8 cellular contexts compared by ENCODE assay signal in the genomic region with DNA sequence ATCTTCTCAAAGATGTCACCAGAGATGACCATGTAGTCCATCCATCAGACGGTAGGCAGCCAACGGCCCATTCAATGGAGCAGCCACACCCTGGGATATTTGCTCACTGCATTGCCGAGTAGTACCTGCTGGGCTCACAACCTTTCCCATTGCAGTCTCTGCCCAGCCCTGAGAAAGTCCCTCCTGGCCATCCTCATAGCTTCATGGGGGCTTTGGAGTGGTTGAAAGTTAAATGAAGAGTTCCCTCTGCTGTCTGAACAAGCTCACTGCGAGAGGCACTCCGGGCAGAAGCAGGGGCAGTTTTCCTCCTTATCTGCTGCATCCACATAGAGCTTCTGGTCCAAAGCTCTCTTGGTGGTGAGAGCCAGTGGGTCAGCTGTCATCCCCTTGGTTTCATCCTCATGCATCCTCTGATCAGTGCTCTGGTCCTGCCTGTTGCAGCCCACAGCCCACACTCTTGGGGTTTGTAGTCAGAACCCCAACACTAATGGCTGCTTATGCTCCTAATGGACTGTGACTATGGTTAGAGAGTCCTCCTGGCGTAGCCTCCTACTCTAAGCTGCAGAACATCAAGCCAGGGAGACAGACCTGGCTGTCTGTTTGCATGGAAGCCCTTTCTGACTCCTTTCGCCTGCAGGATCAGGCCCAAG. TPM values are rescaled to one million over a fixed set of nuclear protein-coding genes. Genes with fewer than 3 reads are reported as not detected.
DNase-seq lines count a peak whose midpoint lies in the region; ATAC-seq and TF ChIP-seq lines count a peak whose summit lies in the region.

No MANE protein-coding gene starts in this region.

- ATAC-seq in activated T-cell treated with anti-CD3 and anti-CD28 coated beads, Interleukin-2, amount 50 U/mL, for 4 hours, result no peak
- ATAC-seq in HG02759 (IDR thresholded peaks at IDR 0.05; ENCODE audit: unreplicated experiment) (no peak), HG02973 (IDR thresholded peaks at IDR 0.05; ENCODE audit: unreplicated experiment) (no peak)

- H4K20me1 ChIP-seq in MM.1S (ENCODE audit: insufficient read depth, low read length), result no peaks in the 10 kb centered on the region

- no peaks in the 10 kb centered on the region for H3K9me3 ChIP-seq in MM.1S (replicated peaks; ENCODE audit: insufficient read depth, low read length)

- TF ChIP-seq CTCF in MM.1S (IDR thresholded peaks at IDR 0.05; ENCODE audit: low read length) (peak; percentile 82), fibroblast of mammary gland (conservative IDR thresholded peaks at IDR 0.05; ENCODE audit: control insufficient read depth, insufficient read depth, low read depth, low read length) (peak; percentile 79), retinal pigment epithelial cell (conservative IDR thresholded peaks at IDR 0.05; ENCODE audit: low read depth, low read length) (peak; percentile 80)

- H3K9me2 ChIP-seq in MM.1S (replicated peaks; ENCODE audit: insufficient read depth, low read length), result no peaks in the 10 kb centered on the region

- H3K4me3 Mint-ChIP-seq in activated T-cell treated with anti-CD3 and anti-CD28 coated beads, Interleukin-2, amount 50 U/mL, for 4 hours, result peak overlapping the region; percentile 35
- peak overlapping the region; percentile 45 for H3K4me3 Mint-ChIP-seq in T-helper 1 cell treated with Interleukin-12 subunit alpha and Interleukin-12 subunit beta and Interleukin-4 antibody, amounts not matched to agents 30 μg/mL and 1 μg/mL, for 36 hours

- H3K9ac ChIP-seq in MM.1S (ENCODE audit: low read length), result no peak overlapping the region

- no peaks in the 10 kb centered on the region for H3K9me3 Mint-ChIP-seq in activated T-cell treated with anti-CD3 and anti-CD28 coated beads, Interleukin-2, amount 50 U/mL, for 4 hours
- H3K9me3 Mint-ChIP-seq in T-helper 1 cell treated with Interleukin-12 subunit alpha and Interleukin-12 subunit beta and Interleukin-4 antibody, amounts not matched to agents 30 μg/mL and 1 μg/mL, for 36 hours, result no peaks in the 10 kb centered on the region

- no peaks in the 10 kb centered on the region for H3K79me2 ChIP-seq in MM.1S (ENCODE audit: low read length)

- no peak overlapping the region for H3K4me3 ChIP-seq in MM.1S (ENCODE audit: low read length)
- no peak overlapping the region for H3K4me3 ChIP-seq in fibroblast of mammary gland (ENCODE audit: control insufficient read depth, low read depth, low read length)
- H3K4me3 ChIP-seq in retinal pigment epithelial cell (ENCODE audit: low read length), result no peak overlapping the region

- no peak overlapping the region for H3K4me2 ChIP-seq in MM.1S (ENCODE audit: low read depth, low read length)

- no peaks in the 10 kb centered on the region for H3K36me3 ChIP-seq in MM.1S (replicated peaks; ENCODE audit: insufficient read depth, low read length)

- DNase-seq in activated T-cell treated with anti-CD3 and anti-CD28 coated beads, Interleukin-2, amount 50 U/mL, for 4 hours, result no peak
- no peak for DNase-seq in activated T-cell treated with anti-CD3 and anti-CD28 coated beads, Interleukin-2, amount 50 U/mL, for 1 hour
- peak; percentile 55 for DNase-seq in MM.1S
- DNase-seq in fibroblast of mammary gland (ENCODE audit: low read depth), result peak; percentile 56
- DNase-seq in retinal pigment epithelial cell (ENCODE audit: low read depth), result no peak

- H3K27ac Mint-ChIP-seq in T-helper 1 cell treated with Interleukin-12 subunit alpha and Interleukin-12 subunit beta and Interleukin-4 antibody, amounts not matched to agents 30 μg/mL and 1 μg/mL, for 36 hours, result peak overlapping the region; percentile 99

- H3K27me3 ChIP-seq in MM.1S (replicated peaks; ENCODE audit: insufficient read depth, low read length), result no peaks in the 10 kb centered on the region

- peaks cover 50% of the 10 kb centered on the region for H3F3A ChIP-seq in MM.1S (ENCODE audit: insufficient read depth, low read length)

- no peak overlapping the region; the same call in 1 of the 2 replicates for H3K27ac ChIP-seq in MM.1S (ENCODE audit: low read length)

- H3K36me3 Mint-ChIP-seq in activated T-cell treated with anti-CD3 and anti-CD28 coated beads, Interleukin-2, amount 50 U/mL, for 4 hours (ENCODE audit: insufficient read depth), result peaks cover 61% of the 10 kb centered on the region
- peaks cover 88% of the 10 kb centered on the region for H3K36me3 Mint-ChIP-seq in T-helper 1 cell treated with Interleukin-12 subunit alpha and Interleukin-12 subunit beta and Interleukin-4 antibody, amounts not matched to agents 30 μg/mL and 1 μg/mL, for 36 hours (ENCODE audit: low read depth)

- no peaks in the 10 kb centered on the region for H3K27me3 Mint-ChIP-seq in activated T-cell treated with anti-CD3 and anti-CD28 coated beads, Interleukin-2, amount 50 U/mL, for 4 hours (ENCODE audit: low read depth)
- no peaks in the 10 kb centered on the region for H3K27me3 Mint-ChIP-seq in T-helper 1 cell treated with Interleukin-12 subunit alpha and Interleukin-12 subunit beta and Interleukin-4 antibody, amounts not matched to agents 30 μg/mL and 1 μg/mL, for 36 hours (ENCODE audit: low read depth)

- H3K4me1 ChIP-seq in MM.1S (ENCODE audit: low read length), result peaks cover 72% of the 10 kb centered on the region

- H2AFZ ChIP-seq in MM.1S (ENCODE audit: low read length), result no peak overlapping the region

- peaks cover 60% of the 10 kb centered on the region for H3K4me1 Mint-ChIP-seq in activated T-cell treated with anti-CD3 and anti-CD28 coated beads, Interleukin-2, amount 50 U/mL, for 4 hours (ENCODE audit: low read depth)
- peaks cover 87% of the 10 kb centered on the region for H3K4me1 Mint-ChIP-seq in T-helper 1 cell treated with Interleukin-12 subunit alpha and Interleukin-12 subunit beta and Interleukin-4 antibody, amounts not matched to agents 30 μg/mL and 1 μg/mL, for 36 hours (ENCODE audit: low read depth)

RNA-seq across cellular contexts. Expression of gene TNFSF8, which starts 23.3 kb away (rescaled TPM):
- total RNA-seq in activated T-cell treated with anti-CD3 and anti-CD28 coated beads, Interleukin-2, amount 50 U/mL, for 4 hours, result 100 to 1,000 TPM; 130 to 192 (median 141) TPM

Comparison
In these comparisons a context has a peak if more than half of its experiments do, and no peak if none do; other contexts are left out.
1. DNase-seq: peak in MM.1S (single experiment) and fibroblast of mammary gland (single experiment); none in activated T-cell treated with anti-CD3 and anti-CD28 coated beads, Interleukin-2, amount 50 U/mL, for 4 hours (single experiment), activated T-cell treated with anti-CD3 and anti-CD28 coated beads, Interleukin-2, amount 50 U/mL, for 1 hour (single experiment) and retinal pigment epithelial cell (single experiment).
2. Peak in every context shown above with its lines, with median percentiles within 50 percentile points of each other: CTCF ChIP-seq.